Comparison of ENCODE assay signal across 1 cellular context in the genomic region with DNA sequence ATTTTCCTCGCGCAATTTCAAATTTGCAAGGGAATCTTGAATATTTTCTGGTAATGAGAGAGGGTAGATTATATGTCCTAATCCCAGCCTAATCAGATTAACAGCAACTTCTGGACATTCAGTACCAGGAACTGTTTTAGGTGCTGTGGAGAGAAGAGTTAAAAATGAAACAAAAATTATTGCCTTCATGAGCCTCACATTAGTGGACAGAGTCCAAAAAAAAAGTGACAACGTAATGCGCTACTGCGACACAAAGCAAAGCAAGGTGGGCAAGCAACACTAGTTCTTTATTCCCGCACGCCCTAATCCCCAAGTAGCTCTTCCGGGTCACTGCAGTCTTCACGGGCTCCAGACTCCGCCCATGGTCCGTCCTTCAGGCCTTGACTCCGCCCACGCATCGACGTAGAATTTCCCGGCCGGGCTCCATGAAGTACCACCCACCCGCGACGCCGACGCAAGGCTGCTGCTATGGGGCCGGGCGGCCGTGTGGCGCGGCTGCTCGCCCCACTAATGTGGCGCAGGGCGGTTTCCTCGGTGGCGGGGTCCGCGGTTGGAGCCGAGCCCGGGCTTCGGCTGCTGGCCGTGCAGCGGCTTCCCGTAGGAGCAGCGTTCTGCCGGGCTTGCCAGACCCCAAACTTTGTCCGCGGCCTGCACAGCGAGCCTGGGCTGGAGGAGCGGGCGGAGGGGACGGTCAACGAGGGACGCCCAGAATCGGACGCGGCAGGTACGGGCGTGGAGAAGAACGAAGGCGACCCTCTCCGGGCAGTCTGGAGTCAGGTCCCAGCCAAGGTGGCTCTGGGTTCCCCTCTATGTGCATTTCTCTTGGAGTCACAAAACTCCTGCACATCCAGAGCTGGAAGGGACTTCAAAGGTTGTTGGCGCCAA.
A peak's percentile ranks its signal among the peaks of the same experiment; 100 is the strongest.
TF ChIP-seq lines count a peak whose summit lies in the region.

Gene MALSU1 (plus strand): TSS at position 455 of the 885 bp plus-strand sequence. CDS start 14 bp downstream, at position 469.

TF ChIP-seq in HepG2, 621 proteins besides CTCF, POLR2A, EP300 and RAD21 (continued from another document and continues in another):
- TF ChIP-seq, protein P1, sequence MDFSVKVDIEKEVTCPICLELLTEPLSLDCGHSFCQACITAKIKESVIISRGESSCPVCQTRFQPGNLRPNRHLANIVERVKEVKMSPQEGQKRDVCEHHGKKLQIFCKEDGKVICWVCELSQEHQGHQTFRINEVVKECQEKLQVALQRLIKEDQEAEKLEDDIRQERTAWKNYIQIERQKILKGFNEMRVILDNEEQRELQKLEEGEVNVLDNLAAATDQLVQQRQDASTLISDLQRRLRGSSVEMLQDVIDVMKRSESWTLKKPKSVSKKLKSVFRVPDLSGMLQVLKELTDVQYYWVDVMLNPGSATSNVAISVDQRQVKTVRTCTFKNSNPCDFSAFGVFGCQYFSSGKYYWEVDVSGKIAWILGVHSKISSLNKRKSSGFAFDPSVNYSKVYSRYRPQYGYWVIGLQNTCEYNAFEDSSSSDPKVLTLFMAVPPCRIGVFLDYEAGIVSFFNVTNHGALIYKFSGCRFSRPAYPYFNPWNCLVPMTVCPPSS (IDR thresholded peaks at IDR 0.05), result no peak
- peak; percentile 81; the same call in 1 of the 3 replicates for TF ChIP-seq MXI1 (IDR thresholded peaks at IDR 0.05; ENCODE audit: borderline replicate concordance, low read depth, low read length)
- TF ChIP-seq PHF8 (CRISPR knock-in tag; IDR thresholded peaks at IDR 0.05), result peak; percentile 99
- no peak for TF ChIP-seq ZNF101 (CRISPR knock-in tag; IDR thresholded peaks at IDR 0.05; ENCODE audit: borderline replicate concordance, low read depth)
- TF ChIP-seq JDP2 (CRISPR knock-in tag; IDR thresholded peaks at IDR 0.05; ENCODE audit: borderline replicate concordance), result no peak
- TF ChIP-seq HNRNPL (IDR thresholded peaks at IDR 0.05; ENCODE audit: low read depth, low read length), result 0 out of 2 replicates have a peak, but pooled peaks have one; percentile 39
- TF ChIP-seq, protein P2, sequence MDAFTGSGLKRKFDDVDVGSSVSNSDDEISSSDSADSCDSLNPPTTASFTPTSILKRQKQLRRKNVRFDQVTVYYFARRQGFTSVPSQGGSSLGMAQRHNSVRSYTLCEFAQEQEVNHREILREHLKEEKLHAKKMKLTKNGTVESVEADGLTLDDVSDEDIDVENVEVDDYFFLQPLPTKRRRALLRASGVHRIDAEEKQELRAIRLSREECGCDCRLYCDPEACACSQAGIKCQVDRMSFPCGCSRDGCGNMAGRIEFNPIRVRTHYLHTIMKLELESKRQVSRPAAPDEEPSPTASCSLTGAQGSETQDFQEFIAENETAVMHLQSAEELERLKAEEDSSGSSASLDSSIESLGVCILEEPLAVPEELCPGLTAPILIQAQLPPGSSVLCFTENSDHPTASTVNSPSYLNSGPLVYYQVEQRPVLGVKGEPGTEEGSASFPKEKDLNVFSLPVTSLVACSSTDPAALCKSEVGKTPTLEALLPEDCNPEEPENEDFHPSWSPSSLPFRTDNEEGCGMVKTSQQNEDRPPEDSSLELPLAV (CRISPR knock-in tag; conservative IDR thresholded peaks at IDR 0.05; ENCODE audit: low read depth), result no peak
- peak; percentile 82; the same call in 1 of the 2 replicates for TF ChIP-seq ZNF724P (CRISPR knock-in tag; IDR thresholded peaks at IDR 0.05; ENCODE audit: borderline replicate concordance)
- TF ChIP-seq RORA (CRISPR knock-in tag; IDR thresholded peaks at IDR 0.05), result no peak
- no peak for TF ChIP-seq SNRNP70 (IDR thresholded peaks at IDR 0.05; ENCODE audit: low read depth, low read length)
- TF ChIP-seq, protein P3, sequence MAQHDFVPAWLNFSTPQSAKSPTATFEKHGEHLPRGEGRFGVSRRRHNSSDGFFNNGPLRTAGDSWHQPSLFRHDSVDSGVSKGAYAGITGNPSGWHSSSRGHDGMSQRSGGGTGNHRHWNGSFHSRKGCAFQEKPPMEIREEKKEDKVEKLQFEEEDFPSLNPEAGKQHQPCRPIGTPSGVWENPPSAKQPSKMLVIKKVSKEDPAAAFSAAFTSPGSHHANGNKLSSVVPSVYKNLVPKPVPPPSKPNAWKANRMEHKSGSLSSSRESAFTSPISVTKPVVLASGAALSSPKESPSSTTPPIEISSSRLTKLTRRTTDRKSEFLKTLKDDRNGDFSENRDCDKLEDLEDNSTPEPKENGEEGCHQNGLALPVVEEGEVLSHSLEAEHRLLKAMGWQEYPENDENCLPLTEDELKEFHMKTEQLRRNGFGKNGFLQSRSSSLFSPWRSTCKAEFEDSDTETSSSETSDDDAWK (CRISPR knock-in tag; IDR thresholded peaks at IDR 0.05), result no peak
- TF ChIP-seq SETDB1 (CRISPR knock-in tag; IDR thresholded peaks at IDR 0.05; ENCODE audit: borderline replicate concordance), result no peak
- TF ChIP-seq JUNB (CRISPR knock-in tag; IDR thresholded peaks at IDR 0.05; ENCODE audit: borderline replicate concordance), result no peak
- TF ChIP-seq ARID2 (CRISPR knock-in tag; IDR thresholded peaks at IDR 0.05; ENCODE audit: borderline replicate concordance), result no peak; the same call in 1 of the 2 replicates
- peak; percentile 71; the same call in 1 of the 2 replicates for TF ChIP-seq ZNF431 (CRISPR knock-in tag; IDR thresholded peaks at IDR 0.05; ENCODE audit: borderline replicate concordance, low read depth)
- TF ChIP-seq ATF4 (CRISPR knock-in tag; IDR thresholded peaks at IDR 0.05), result peak in 1 of 2 experiments; percentile 60; a peak in 1 of 4 replicates
- TF ChIP-seq DPF2 (CRISPR knock-in tag; IDR thresholded peaks at IDR 0.05; ENCODE audit: borderline replicate concordance, low read depth), result no peak
- TF ChIP-seq PHF5A (CRISPR knock-in tag; IDR thresholded peaks at IDR 0.05; ENCODE audit: low read depth, unreplicated experiment), result no peak
- peak; percentile 50; the same call in 1 of the 2 replicates for TF ChIP-seq ZBTB25 (CRISPR knock-in tag; IDR thresholded peaks at IDR 0.05)
- peak; percentile 55; the same call in 1 of the 2 replicates for TF ChIP-seq IKZF5 (CRISPR knock-in tag; IDR thresholded peaks at IDR 0.05)
- peak; percentile 81; the same call in 1 of the 2 replicates for TF ChIP-seq IRF9 (CRISPR knock-in tag; IDR thresholded peaks at IDR 0.05; ENCODE audit: borderline replicate concordance)
- no peak for TF ChIP-seq ONECUT2 (CRISPR knock-in tag; IDR thresholded peaks at IDR 0.05)
- TF ChIP-seq AGO2 (optimal IDR thresholded peaks at IDR 0.05; ENCODE audit: low read depth, low read length), result peak; percentile 90
- TF ChIP-seq NPAS2 (CRISPR knock-in tag; IDR thresholded peaks at IDR 0.05; ENCODE audit: borderline replicate concordance), result no peak
- TF ChIP-seq ZFP1 (CRISPR knock-in tag; IDR thresholded peaks at IDR 0.05), result peak; percentile 56; the same call in 1 of the 2 replicates
- no peak for TF ChIP-seq TCF12 (IDR thresholded peaks at IDR 0.05)
- TF ChIP-seq TCF12 (CRISPR knock-in tag; IDR thresholded peaks at IDR 0.05), result no peak
- TF ChIP-seq ZNF652 (CRISPR knock-in tag; IDR thresholded peaks at IDR 0.05; ENCODE audit: borderline replicate concordance, low read depth), result no peak
- peak; percentile 74; the same call in 1 of the 2 replicates for TF ChIP-seq ZNF441 (CRISPR knock-in tag; IDR thresholded peaks at IDR 0.05; ENCODE audit: borderline replicate concordance)
- no peak for TF ChIP-seq GFI1 (CRISPR knock-in tag; IDR thresholded peaks at IDR 0.05; ENCODE audit: borderline replicate concordance)
- TF ChIP-seq, protein P4, sequence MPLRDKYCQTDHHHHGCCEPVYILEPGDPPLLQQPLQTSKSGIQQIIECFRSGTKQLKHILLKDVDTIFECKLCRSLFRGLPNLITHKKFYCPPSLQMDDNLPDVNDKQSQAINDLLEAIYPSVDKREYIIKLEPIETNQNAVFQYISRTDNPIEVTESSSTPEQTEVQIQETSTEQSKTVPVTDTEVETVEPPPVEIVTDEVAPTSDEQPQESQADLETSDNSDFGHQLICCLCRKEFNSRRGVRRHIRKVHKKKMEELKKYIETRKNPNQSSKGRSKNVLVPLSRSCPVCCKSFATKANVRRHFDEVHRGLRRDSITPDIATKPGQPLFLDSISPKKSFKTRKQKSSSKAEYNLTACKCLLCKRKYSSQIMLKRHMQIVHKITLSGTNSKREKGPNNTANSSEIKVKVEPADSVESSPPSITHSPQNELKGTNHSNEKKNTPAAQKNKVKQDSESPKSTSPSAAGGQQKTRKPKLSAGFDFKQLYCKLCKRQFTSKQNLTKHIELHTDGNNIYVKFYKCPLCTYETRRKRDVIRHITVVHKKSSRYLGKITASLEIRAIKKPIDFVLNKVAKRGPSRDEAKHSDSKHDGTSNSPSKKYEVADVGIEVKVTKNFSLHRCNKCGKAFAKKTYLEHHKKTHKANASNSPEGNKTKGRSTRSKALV (CRISPR knock-in tag; IDR thresholded peaks at IDR 0.05), result no peak
- peak; percentile 95 for TF ChIP-seq ZSCAN31 (CRISPR knock-in tag; IDR thresholded peaks at IDR 0.05; ENCODE audit: low read depth)
- TF ChIP-seq ZNF776 (CRISPR knock-in tag; IDR thresholded peaks at IDR 0.05), result peak; percentile 90; the same call in 1 of the 2 replicates
- TF ChIP-seq ZNF782 (CRISPR knock-in tag; IDR thresholded peaks at IDR 0.05; ENCODE audit: borderline replicate concordance), result peak; percentile 80
- no peak for TF ChIP-seq NFATC3 (CRISPR knock-in tag; IDR thresholded peaks at IDR 0.05)
- TF ChIP-seq, protein P5, sequence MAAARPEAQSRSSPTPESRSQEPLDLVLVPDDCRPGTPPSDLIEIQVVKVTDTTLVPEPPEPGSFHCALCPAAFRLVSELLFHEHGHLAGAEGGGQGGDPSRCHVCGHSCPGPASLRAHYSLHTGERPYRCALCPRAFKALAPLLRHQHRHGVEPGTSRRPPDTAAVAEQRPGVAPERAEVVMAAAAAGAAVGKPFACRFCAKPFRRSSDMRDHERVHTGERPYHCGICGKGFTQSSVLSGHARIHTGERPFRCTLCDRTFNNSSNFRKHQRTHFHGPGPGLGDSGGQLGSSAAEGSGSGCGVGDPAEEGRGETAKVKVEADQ (CRISPR knock-in tag; IDR thresholded peaks at IDR 0.05; ENCODE audit: borderline replicate concordance), result peak; percentile 85
- TF ChIP-seq TFAP4 (IDR thresholded peaks at IDR 0.05; ENCODE audit: borderline replicate concordance, low read depth), result no peak
- TF ChIP-seq SRF (IDR thresholded peaks at IDR 0.05; ENCODE audit: low read depth, low read length), result no peak
- no peak for TF ChIP-seq PTBP1 (IDR thresholded peaks at IDR 0.05; ENCODE audit: low read depth, low read length, poor library complexity, severe bottlenecking)
- TF ChIP-seq, protein P6, sequence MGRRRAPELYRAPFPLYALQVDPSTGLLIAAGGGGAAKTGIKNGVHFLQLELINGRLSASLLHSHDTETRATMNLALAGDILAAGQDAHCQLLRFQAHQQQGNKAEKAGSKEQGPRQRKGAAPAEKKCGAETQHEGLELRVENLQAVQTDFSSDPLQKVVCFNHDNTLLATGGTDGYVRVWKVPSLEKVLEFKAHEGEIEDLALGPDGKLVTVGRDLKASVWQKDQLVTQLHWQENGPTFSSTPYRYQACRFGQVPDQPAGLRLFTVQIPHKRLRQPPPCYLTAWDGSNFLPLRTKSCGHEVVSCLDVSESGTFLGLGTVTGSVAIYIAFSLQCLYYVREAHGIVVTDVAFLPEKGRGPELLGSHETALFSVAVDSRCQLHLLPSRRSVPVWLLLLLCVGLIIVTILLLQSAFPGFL (CRISPR knock-in tag; IDR thresholded peaks at IDR 0.05), result no peak
- TF ChIP-seq GRHL1 (CRISPR knock-in tag; conservative IDR thresholded peaks at IDR 0.05), result no peak
- TF ChIP-seq SNAPC5 (CRISPR knock-in tag; IDR thresholded peaks at IDR 0.05; ENCODE audit: borderline replicate concordance), result no peak
